In the genomic region with DNA sequence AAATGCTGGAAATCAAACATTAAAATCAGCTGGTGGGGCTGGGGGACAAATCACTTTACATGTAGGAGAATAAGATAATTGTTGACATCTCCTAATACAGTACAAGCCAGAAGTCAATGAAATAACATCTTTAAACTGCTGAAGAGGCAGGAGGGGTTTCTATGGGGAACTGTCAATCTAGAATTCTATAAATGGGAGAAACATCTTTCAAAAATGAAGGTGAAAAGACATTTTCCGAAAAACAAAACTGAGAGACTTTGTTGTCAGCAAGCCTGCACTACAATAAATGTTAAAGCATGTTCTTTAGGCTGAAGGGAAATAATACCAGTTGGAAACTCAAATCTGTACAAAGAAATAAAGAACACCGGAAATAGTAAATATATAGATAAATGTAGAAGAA, we compare ENCODE assay signal across 27 cellular contexts.
"Had no signal": no experiment of that assay in that cellular context is flagged by ENCODE, and none has a peak within 500 bp of the region (broad histone marks: within the 10 kb centered on the region; RNA-seq: fewer than 3 reads in every experiment).

No MANE protein-coding gene starts in this region.

- H3K9me3 ChIP-seq: stomach, suprapubic skin, testis, thoracic aorta, thyroid gland, tibial artery, tibial nerve, transverse colon, upper lobe of left lung, upper lobe of right lung, uterus, vagina had no signal

- H3K4me1 ChIP-seq: testis, thyroid gland, tibial nerve, transverse colon, upper lobe of left lung, uterus, vagina had no signal

- H3K4me3 ChIP-seq: stomach, suprapubic skin, testis, thoracic aorta, thyroid gland, tibial artery, tibial nerve, transverse colon, upper lobe of left lung, upper lobe of right lung, uterus, vagina had no signal

- DNase-seq: stimulated activated CD4-positive, alpha-beta T cell treated with anti-CD3 and anti-CD28 coated beads, Interleukin-2, amount 100 ng/mL, for 48 hours; stimulated activated CD4-positive, alpha-beta T cell treated with anti-CD3 and anti-CD28 coated beads, Interleukin-4, amount 100 ng/mL, for 1 hour; stimulated activated CD4-positive, alpha-beta T cell treated with anti-CD3 and anti-CD28 coated beads, Interleukin-4, amount 100 ng/mL, for 24 hours; stimulated activated CD4-positive, alpha-beta T cell treated with anti-CD3 and anti-CD28 coated beads, Interleukin-4, amount 100 ng/mL, for 4 hours; stimulated activated CD8-positive, alpha-beta memory T cell treated with anti-CD3 and anti-CD28 coated beads, Interleukin-4, amount 100 ng/mL, for 48 hours; stimulated activated naive B cell treated with anti-CD40 and anti-IgM and Interleukin-4, amounts not matched to agents 10 μg/mL and 1 μg/mL and 100 μg/mL, for 72 hours; stimulated activated naive CD4-positive, alpha-beta T cell; stimulated activated naive CD4-positive, alpha-beta T cell treated with Interleukin-2 at 50 U/mL for 16 hours; stimulated activated naive CD8-positive, alpha-beta T cell treated with anti-CD3 and anti-CD28 coated beads, Interleukin-15, amount 100 ng/mL, for 72 hours; stimulated activated naive CD8-positive, alpha-beta T cell treated with anti-CD3 and anti-CD28 coated beads, Interleukin-15, Interleukin-2, amounts not matched to agents 100 U/mL and 50 U/mL, for 24 hours; stomach; substantia nigra; testis; thyroid gland; tibial artery; transverse colon; trophoblast cell; upper lobe of left lung; upper lobe of right lung; uterus had no signal

- ATAC-seq: stimulated activated effector memory CD8-positive, alpha-beta T cell treated with anti-CD3 and anti-CD28 coated beads, Interleukin-12 subunit alpha, Interleukin-12 subunit beta, amount 100 ng/mL, for 72 hours; stimulated activated memory B cell treated with anti-CD40 and anti-IgM and Interleukin-4, amounts not matched to agents 10 μg/mL and 1 μg/mL and 100 μg/mL, for 72 hours; stimulated activated naive B cell treated with anti-CD40 and anti-IgM and Interleukin-4, amounts not matched to agents 10 μg/mL and 1 μg/mL and 100 μg/mL, for 72 hours; stimulated activated naive CD8-positive, alpha-beta T cell treated with anti-CD3 and anti-CD28 coated beads, Interleukin-15, amount 100 ng/mL, for 72 hours; stimulated activated naive CD8-positive, alpha-beta T cell treated with anti-CD3 and anti-CD28 coated beads, Interleukin-15, Interleukin-2, amounts not matched to agents 100 U/mL and 50 U/mL, for 24 hours; upper lobe of right lung had no signal

- H3K27me3 ChIP-seq: testis, thyroid gland, upper lobe of left lung, uterus, vagina had no signal

- H3K27ac ChIP-seq: stomach, suprapubic skin, testis, thoracic aorta, thyroid gland, tibial artery, tibial nerve, transverse colon, upper lobe of left lung, upper lobe of right lung, uterus, vagina had no signal

- H3K36me3 ChIP-seq: stomach, suprapubic skin, thoracic aorta, thyroid gland, tibial artery, tibial nerve, transverse colon, upper lobe of left lung, upper lobe of right lung, uterus, vagina had no signal

- FAIRE-seq: urothelium cell line had no signal
